ENCODE assay signal across 2 cellular contexts in the genomic region with DNA sequence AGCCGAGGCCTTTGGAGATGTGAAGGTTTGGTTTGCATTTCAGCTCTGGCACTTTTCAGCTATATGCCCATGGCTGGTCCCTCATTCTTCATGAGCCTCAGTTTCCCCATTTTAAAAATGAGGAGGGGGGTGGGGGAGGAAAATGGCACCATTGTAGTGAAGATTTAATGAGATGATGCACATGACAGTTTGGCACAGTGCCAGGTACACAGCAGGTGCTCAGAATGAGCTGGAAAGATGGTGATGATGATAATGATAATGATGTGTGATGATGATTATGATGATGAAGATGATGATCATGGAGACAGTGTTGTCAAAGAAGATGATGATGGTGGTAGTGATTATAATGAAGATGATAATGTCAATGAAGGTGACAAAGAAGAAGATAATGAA.
TF ChIP-seq lines count a peak whose summit lies in the region.

No MANE protein-coding gene starts in this region.

TF ChIP-seq in HepG2, 621 proteins besides CTCF, POLR2A, EP300 and RAD21:
- peak; percentile 68; the same call in 1 of the 2 replicates for TF ChIP-seq CREB1 (IDR thresholded peaks at IDR 0.05)
- TF ChIP-seq CREB1 (CRISPR knock-in tag; IDR thresholded peaks at IDR 0.05) = no peak
- peak; percentile 99 for TF ChIP-seq LCORL (IDR thresholded peaks at IDR 0.05)
- no peak for TF ChIP-seq LCORL (CRISPR knock-in tag; IDR thresholded peaks at IDR 0.05)
- TF ChIP-seq, protein P1, sequence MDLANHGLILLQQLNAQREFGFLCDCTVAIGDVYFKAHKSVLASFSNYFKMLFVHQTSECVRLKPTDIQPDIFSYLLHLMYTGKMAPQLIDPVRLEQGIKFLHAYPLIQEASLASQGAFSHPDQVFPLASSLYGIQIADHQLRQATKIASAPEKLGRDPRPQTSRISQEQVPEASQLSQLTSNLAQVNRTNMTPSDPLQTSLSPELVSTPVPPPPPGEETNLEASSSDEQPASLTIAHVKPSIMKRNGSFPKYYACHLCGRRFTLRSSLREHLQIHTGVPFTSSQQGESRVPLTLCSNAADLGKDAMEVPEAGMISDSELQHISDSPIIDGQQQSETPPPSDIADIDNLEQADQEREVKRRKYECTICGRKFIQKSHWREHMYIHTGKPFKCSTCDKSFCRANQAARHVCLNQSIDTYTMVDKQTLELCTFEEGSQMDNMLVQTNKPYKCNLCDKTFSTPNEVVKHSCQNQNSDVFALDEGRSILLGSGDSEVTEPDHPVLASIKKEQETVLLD (CRISPR knock-in tag; IDR thresholded peaks at IDR 0.05; ENCODE audit: low read depth) = no peak
TF ChIP-seq in HepG2: peak in this region for 2.

TF ChIP-seq in Ishikawa, 13 proteins besides CTCF, POLR2A, EP300 and RAD21:
- TF ChIP-seq, protein P2, sequence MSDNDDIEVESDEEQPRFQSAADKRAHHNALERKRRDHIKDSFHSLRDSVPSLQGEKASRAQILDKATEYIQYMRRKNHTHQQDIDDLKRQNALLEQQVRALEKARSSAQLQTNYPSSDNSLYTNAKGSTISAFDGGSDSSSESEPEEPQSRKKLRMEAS (IDR thresholded peaks at IDR 0.05) = no peak
- TF ChIP-seq NFIC (IDR thresholded peaks at IDR 0.05) = peak; percentile 63
- TF ChIP-seq FOXM1 (IDR thresholded peaks at IDR 0.05; ENCODE audit: borderline replicate concordance, low read depth) = no peak
- TF ChIP-seq TEAD4 (IDR thresholded peaks at IDR 0.05) = no peak
- no peak for TF ChIP-seq EGR1 (IDR thresholded peaks at IDR 0.05)
- TF ChIP-seq CREB1 (IDR thresholded peaks at IDR 0.05; ENCODE audit: low read depth) = no peak
